Comparison of ENCODE assay signal across 8 cellular contexts in genomic region chr16:10868562-10869469, GRCh38. TPM values are rescaled to one million over a fixed set of nuclear protein-coding genes. Genes with fewer than 3 reads are reported as not detected.
A peak's percentile ranks its signal among the peaks of the same experiment; 100 is the strongest.
DNase-seq lines count a peak whose midpoint lies in the region; ATAC-seq and TF ChIP-seq lines count a peak whose summit lies in the region.

No MANE protein-coding gene starts in this region.

- H3K4me3 Mint-ChIP-seq in activated CD8-positive, alpha-beta memory T cell treated with anti-CD3 and anti-CD28 coated beads, Interleukin-2, amount 10 ng/mL, durations not matched to agents 7 days and 5 days, result peak overlapping the region; percentile 31
- peak overlapping the region; percentile 33 for H3K4me3 Mint-ChIP-seq in endothelial cell (ENCODE audit: unreplicated experiment)
- peak overlapping the region; percentile 71 to 79 for H3K4me3 Mint-ChIP-seq in stimulated activated naive B cell treated with anti-CD40 and anti-IgM and Interleukin-4, amounts not matched to agents 10 μg/mL and 1 μg/mL and 100 μg/mL, for 72 hours

- H3K4me3 ChIP-seq in vagina, result no peak overlapping the region
- no peak overlapping the region for H3K4me3 ChIP-seq in prostate gland

- H3K27ac ChIP-seq in vagina (no peak overlapping the region), prostate gland (no peak overlapping the region)

- 48% methylated on average over 14 of the region's 14 CpGs for WGBS in prostate gland

- intact Hi-C loops in vagina (cut with DNase I), result no loop called here
- intact Hi-C loops in prostate gland (cut with DNase I), result no loop called here

- TF ChIP-seq CTCF in endothelial cell (IDR thresholded peaks at IDR 0.05; ENCODE audit: unreplicated experiment) (no peak), vagina (IDR thresholded peaks at IDR 0.05) (no peak), prostate gland (IDR thresholded peaks at IDR 0.05) (no peak)

- peaks cover 4% of the 10 kb centered on the region for H3K27me3 Mint-ChIP-seq in activated CD8-positive, alpha-beta memory T cell treated with anti-CD3 and anti-CD28 coated beads, Interleukin-2, amount 10 ng/mL, durations not matched to agents 7 days and 5 days
- peaks cover 4% of the 10 kb centered on the region for H3K27me3 Mint-ChIP-seq in endothelial cell (ENCODE audit: unreplicated experiment)
- no peaks in the 10 kb centered on the region for H3K27me3 Mint-ChIP-seq in stimulated activated naive B cell treated with anti-CD40 and anti-IgM and Interleukin-4, amounts not matched to agents 10 μg/mL and 1 μg/mL and 100 μg/mL, for 72 hours

- no peak for ATAC-seq in activated CD8-positive, alpha-beta memory T cell treated with anti-CD3 and anti-CD28 coated beads, Interleukin-2, amount 10 ng/mL, durations not matched to agents 7 days and 5 days
- peak; percentile 55 for ATAC-seq in HG03571 (IDR thresholded peaks at IDR 0.05; ENCODE audit: unreplicated experiment)
- peak; percentile 52 to 65 for ATAC-seq in stimulated activated naive B cell treated with anti-CD40 and anti-IgM and Interleukin-4, amounts not matched to agents 10 μg/mL and 1 μg/mL and 100 μg/mL, for 72 hours (replicated peaks)

- H3K27ac Mint-ChIP-seq in activated CD8-positive, alpha-beta memory T cell treated with anti-CD3 and anti-CD28 coated beads, Interleukin-2, amount 10 ng/mL, durations not matched to agents 7 days and 5 days, result peak overlapping the region; percentile 96
- H3K27ac Mint-ChIP-seq in endothelial cell (ENCODE audit: unreplicated experiment), result no peak overlapping the region
- peak overlapping the region; percentile 96 for H3K27ac Mint-ChIP-seq in stimulated activated naive B cell treated with anti-CD40 and anti-IgM and Interleukin-4, amounts not matched to agents 10 μg/mL and 1 μg/mL and 100 μg/mL, for 72 hours

- H3K4me1 ChIP-seq in vagina, result no peaks in the 10 kb centered on the region
- no peaks in the 10 kb centered on the region for H3K4me1 ChIP-seq in prostate gland (replicated peaks)

- H3K9me3 Mint-ChIP-seq in activated CD8-positive, alpha-beta memory T cell treated with anti-CD3 and anti-CD28 coated beads, Interleukin-2, amount 10 ng/mL, durations not matched to agents 7 days and 5 days (ENCODE audit: low read depth), result no peaks in the 10 kb centered on the region
- H3K9me3 Mint-ChIP-seq in endothelial cell (ENCODE audit: unreplicated experiment), result no peaks in the 10 kb centered on the region
- no peaks in the 10 kb centered on the region for H3K9me3 Mint-ChIP-seq in stimulated activated naive B cell treated with anti-CD40 and anti-IgM and Interleukin-4, amounts not matched to agents 10 μg/mL and 1 μg/mL and 100 μg/mL, for 72 hours

- H3K27me3 ChIP-seq in vagina (no peaks in the 10 kb centered on the region), prostate gland (replicated peaks; ENCODE audit: insufficient read depth) (no peaks in the 10 kb centered on the region)

- TF ChIP-seq POLR2A in vagina (IDR thresholded peaks at IDR 0.05), result peak in 1 of 2 donors; percentile 2
- no peak for TF ChIP-seq POLR2A in prostate gland (IDR thresholded peaks at IDR 0.05)

- H3K36me3 ChIP-seq in vagina, result no peaks in the 10 kb centered on the region
- no peaks in the 10 kb centered on the region for H3K36me3 ChIP-seq in prostate gland

- peaks cover 66% of the 10 kb centered on the region for H3K4me1 Mint-ChIP-seq in activated CD8-positive, alpha-beta memory T cell treated with anti-CD3 and anti-CD28 coated beads, Interleukin-2, amount 10 ng/mL, durations not matched to agents 7 days and 5 days
- peaks cover 11% of the 10 kb centered on the region for H3K4me1 Mint-ChIP-seq in endothelial cell (ENCODE audit: unreplicated experiment)
- H3K4me1 Mint-ChIP-seq in stimulated activated naive B cell treated with anti-CD40 and anti-IgM and Interleukin-4, amounts not matched to agents 10 μg/mL and 1 μg/mL and 100 μg/mL, for 72 hours, result peaks cover 69 to 81% of the 10 kb centered on the region in 2 donors

- no peak for DNase-seq in activated CD8-positive, alpha-beta memory T cell treated with anti-CD3 and anti-CD28 coated beads, Interleukin-2, amount 10 ng/mL, durations not matched to agents 7 days and 5 days
- no peak for DNase-seq in activated CD8-positive, alpha-beta memory T cell treated with anti-CD3 and anti-CD28 coated beads, Interleukin-2, amount 50 U/mL, for 4 hours
- no peak for DNase-seq in endothelial cell (ENCODE audit: low spot score)
- peak; percentile 77 for DNase-seq in stimulated activated naive B cell treated with anti-CD40 and anti-IgM and Interleukin-4, amounts not matched to agents 10 μg/mL and 1 μg/mL and 100 μg/mL, for 72 hours
- DNase-seq in SW480 (ENCODE audit: low spot score), result no peak
- DNase-seq in vagina (ENCODE audit: extremely low spot score in 2 of 2), result no peak
- no peak for DNase-seq in prostate gland (ENCODE audit: low spot score)

- H3K9me3 ChIP-seq in vagina (no peaks in the 10 kb centered on the region), prostate gland (no peaks in the 10 kb centered on the region)

- CTCF ChIA-PET in activated CD8-positive, alpha-beta memory T cell treated with anti-CD3 and anti-CD28 coated beads, Interleukin-2, amount 10 ng/mL, durations not matched to agents 7 days and 5 days (lab: Charles Lee), result interaction anchor here (0.7 to 3.9 kb wide), 3 partner anchors 10 to 131 kb away, joined by 3 to 20 read pairs (median 3); partner anchors contain the start of gene CIITA

- H3K36me3 Mint-ChIP-seq in activated CD8-positive, alpha-beta memory T cell treated with anti-CD3 and anti-CD28 coated beads, Interleukin-2, amount 10 ng/mL, durations not matched to agents 7 days and 5 days, result peaks cover 1% of the 10 kb centered on the region
- no peaks in the 10 kb centered on the region for H3K36me3 Mint-ChIP-seq in endothelial cell (ENCODE audit: low read depth, unreplicated experiment)
- no peaks in the 10 kb centered on the region for H3K36me3 Mint-ChIP-seq in stimulated activated naive B cell treated with anti-CD40 and anti-IgM and Interleukin-4, amounts not matched to agents 10 μg/mL and 1 μg/mL and 100 μg/mL, for 72 hours

RNA-seq across cellular contexts. Expression of gene CIITA, which starts 8.2 kb away (rescaled TPM):
- 100 to 1,000 TPM in 1 of 2 experiments, 10 to 100 TPM in 1; 68.7 to 103 TPM for total RNA-seq in activated CD8-positive, alpha-beta memory T cell treated with anti-CD3 and anti-CD28 coated beads, Interleukin-2, amount 10 ng/mL, durations not matched to agents 7 days and 5 days
- 0.13 TPM for total RNA-seq in endothelial cell (ENCODE audit: unreplicated experiment)
- total RNA-seq in vagina, result 16.7 TPM
- total RNA-seq in prostate gland, result 10 to 100 TPM; 11.7 to 16.0 TPM

RNA-seq across cellular contexts. Expression of gene TVP23A, which starts 50.2 kb away (rescaled TPM):
- not detected for total RNA-seq in activated CD8-positive, alpha-beta memory T cell treated with anti-CD3 and anti-CD28 coated beads, Interleukin-2, amount 10 ng/mL, durations not matched to agents 7 days and 5 days
- total RNA-seq in endothelial cell (ENCODE audit: unreplicated experiment), result 7.8 TPM
- 0.98 TPM for total RNA-seq in vagina
- total RNA-seq in prostate gland, result 1 to 10 TPM in 1 of 2 donors, under 1 TPM in 1; 0.27 to 5.8 TPM

Comparison
In these comparisons a context has a peak if more than half of its experiments do, and no peak if none do; other contexts are left out.
1. RNA of gene CIITA, which starts 8.2 kb away (total RNA-seq): 68.7 to 103 TPM in activated CD8-positive, alpha-beta memory T cell treated with anti-CD3 and anti-CD28 coated beads, Interleukin-2, amount 10 ng/mL, durations not matched to agents 7 days and 5 days, 16.7 TPM in vagina (single experiment) and 11.7 to 16.0 TPM in prostate gland; 0.13 TPM in endothelial cell (single experiment); every median in the first group is over 10 times any median in the second.
2. Peak in every context shown above with its lines, with median percentiles within 50 percentile points of each other: H3K4me3 Mint-ChIP-seq.